14 cellular contexts compared by ENCODE assay signal in genomic region chr15:69300129-69300588, GRCh38. TPM values are rescaled to one million over a fixed set of nuclear protein-coding genes. Genes with fewer than 3 reads are reported as not detected.
DNase-seq lines count a peak whose midpoint lies in the region; ATAC-seq and TF ChIP-seq lines count a peak whose summit lies in the region.
"Had no signal": no experiment of that assay in that cellular context is flagged by ENCODE, and none has a peak within 500 bp of the region (broad histone marks: within the 10 kb centered on the region; RNA-seq: fewer than 3 reads in every experiment).

No MANE protein-coding gene starts in this region.

- H3K9me3 ChIP-seq in endodermal cell (ENCODE audit: control insufficient read depth, low read length) (no peaks in the 10 kb centered on the region), osteoblast (ENCODE audit: low read depth, low read length) (no peaks in the 10 kb centered on the region)
- H3K9me3 ChIP-seq: thoracic aorta had no signal

- no peaks in the 10 kb centered on the region; the same call in 1 of the 2 replicates for H4K20me1 ChIP-seq in GM23338 (replicated peaks; ENCODE audit: insufficient read depth)
- H4K20me1 ChIP-seq in osteoblast (ENCODE audit: insufficient read depth, low read length) = no peaks in the 10 kb centered on the region

- H3F3A ChIP-seq in GM23338 (replicated peaks; ENCODE audit: low read depth) = no peaks in the 10 kb centered on the region; the same call in 1 of the 2 replicates

- TF ChIP-seq CTCF in GM23338 (conservative IDR thresholded peaks at IDR 0.05; ENCODE audit: low read depth in 2 of 2) = no peak
- no peak for TF ChIP-seq CTCF in endodermal cell (conservative IDR thresholded peaks at IDR 0.05)
- no peak for TF ChIP-seq CTCF in osteoblast (IDR thresholded peaks at IDR 0.05; ENCODE audit: extremely low read depth, low read depth, low read length)

- WGBS in endodermal cell (ENCODE audit: insufficient coverage in 1 of 2, insufficient read length in 1 of 2), 2 experiments = 22 to 28% methylated on average over 5 of the region's 5 CpGs

- no peaks in the 10 kb centered on the region for H3K79me2 ChIP-seq in GM23338 (replicated peaks; ENCODE audit: insufficient read depth)
- H3K79me2 ChIP-seq in osteoblast (ENCODE audit: insufficient read depth, low read length) = no peaks in the 10 kb centered on the region

- no peaks in the 10 kb centered on the region for H3K9me3 Mint-ChIP-seq in GM23338
- peaks cover under 1% of the 10 kb centered on the region for H3K9me3 Mint-ChIP-seq in endodermal cell
- H3K9me3 Mint-ChIP-seq: activated naive CD4-positive, alpha-beta T cell treated with anti-CD3 and anti-CD28 coated beads, Interleukin-2, amount 50 U/mL, for 72 hours; nephron progenitor cell had no signal

- H3K27me3 Mint-ChIP-seq in GM23338 (ENCODE audit: insufficient read depth, low read depth, poor library complexity) (peaks cover 36% of the 10 kb centered on the region), endodermal cell (ENCODE audit: insufficient read depth) (peaks cover 43% of the 10 kb centered on the region)

- H3K4me1 ChIP-seq in GM23338 (ENCODE audit: insufficient read depth) (peaks cover 12% of the 10 kb centered on the region; the same call in 1 of the 2 replicates), endodermal cell (ENCODE audit: control insufficient read depth, insufficient read depth, low read length) (no peaks in the 10 kb centered on the region), osteoblast (ENCODE audit: insufficient read depth, low read length) (peaks cover 21% of the 10 kb centered on the region)

- H3K27ac ChIP-seq in GM23338 (ENCODE audit: low read depth) (no peak overlapping the region), endodermal cell (ENCODE audit: low read depth, low read length) (no peak overlapping the region), osteoblast (ENCODE audit: low read depth, low read length) (no peak overlapping the region)
- H3K27ac ChIP-seq: HL-60, thoracic aorta had no signal

- H3K4me3 ChIP-seq in GM23338 = peak overlapping the region; percentile 74
- H3K4me3 ChIP-seq in endodermal cell (ENCODE audit: low read length) = peak overlapping the region; percentile 91
- H3K4me3 ChIP-seq in osteoblast (ENCODE audit: insufficient read depth, low read length) = no peak overlapping the region

- DNase-seq in GM23338 (ENCODE audit: low spot score) = peak; percentile 71
- DNase-seq in NCI-H146 treated with DMSO at 0.1 percent for 48 hours (lab: John Stamatoyannopoulos, UW; ENCODE audit: unreplicated experiment) = peak; percentile 15
- DNase-seq in endodermal cell = peak; percentile 85
- peak; percentile 80 for DNase-seq in osteoblast (ENCODE audit: insufficient read length, low spot score, missing footprints)
- DNase-seq in hippocampal formation (lab: John Stamatoyannopoulos, UW) = no peak
- no peak for DNase-seq in stimulated activated naive CD4-positive, alpha-beta T cell treated with Interleukin-2 at 50 U/mL for 16 hours (lab: John Stamatoyannopoulos, UW)
- DNase-seq in MV-4-11 (lab: John Stamatoyannopoulos, UW) = no peak
- DNase-seq: MM.1S, nephron progenitor cell, SHP77 treated with DMSO at 0.1 percent for 48 hours had no signal

- H3K4me2 ChIP-seq in GM23338 (peak overlapping the region; percentile 96), osteoblast (ENCODE audit: insufficient read depth, low read length) (no peak overlapping the region)

- H3K27ac Mint-ChIP-seq in GM23338 = no peak overlapping the region
- no peak overlapping the region for H3K27ac Mint-ChIP-seq in endodermal cell
- H3K27ac Mint-ChIP-seq: activated naive CD4-positive, alpha-beta T cell treated with anti-CD3 and anti-CD28 coated beads, Interleukin-2, amount 50 U/mL, for 72 hours; nephron progenitor cell had no signal

- H3K36me3 Mint-ChIP-seq in GM23338 (ENCODE audit: low read depth) = peaks cover 2% of the 10 kb centered on the region; the same call in 1 of the 3 replicates
- peaks cover 25% of the 10 kb centered on the region for H3K36me3 Mint-ChIP-seq in endodermal cell (ENCODE audit: low read depth)
- H3K36me3 Mint-ChIP-seq: activated naive CD4-positive, alpha-beta T cell treated with anti-CD3 and anti-CD28 coated beads, Interleukin-2, amount 50 U/mL, for 72 hours had no signal

- H3K36me3 ChIP-seq in GM23338 (ENCODE audit: insufficient read depth) (no peaks in the 10 kb centered on the region), endodermal cell (ENCODE audit: control insufficient read depth, insufficient read depth, low read length) (peaks cover 24% of the 10 kb centered on the region), osteoblast (ENCODE audit: insufficient read depth, low read length) (no peaks in the 10 kb centered on the region)
- H3K36me3 ChIP-seq: thoracic aorta had no signal

- H3K27me3 ChIP-seq in GM23338 (ENCODE audit: insufficient read depth) (peaks cover 35% of the 10 kb centered on the region), endodermal cell (ENCODE audit: control insufficient read depth, insufficient read depth, low read length, poor library complexity, severe bottlenecking) (peaks cover 21% of the 10 kb centered on the region), osteoblast (ENCODE audit: insufficient read depth, low read length) (peaks cover 15% of the 10 kb centered on the region)

- peak overlapping the region; percentile 29 for H3K9ac ChIP-seq in endodermal cell (ENCODE audit: extremely low read depth, low read length, poor library complexity, severe bottlenecking)

- 0 out of 2 replicates have a peak overlapping the region, but pooled peaks have one; percentile 100 for H2AFZ ChIP-seq in GM23338
- H2AFZ ChIP-seq in osteoblast (ENCODE audit: low read length) = no peak overlapping the region

- ATAC-seq in GM23338 (peak; percentile 76), HG02970 (IDR thresholded peaks at IDR 0.05; ENCODE audit: low FRiP score, unreplicated experiment) (no peak)
- ATAC-seq: activated naive CD4-positive, alpha-beta T cell treated with anti-CD3 and anti-CD28 coated beads, Interleukin-2, amount 50 U/mL, for 72 hours had no signal

- H3K4me3 Mint-ChIP-seq in GM23338 (peak overlapping the region; percentile 66), endodermal cell (peak overlapping the region; percentile 60)

- H3K9me2 ChIP-seq in GM23338 (ENCODE audit: insufficient read depth) = no peaks in the 10 kb centered on the region

- H3K4me1 Mint-ChIP-seq in GM23338 = peaks cover 20% of the 10 kb centered on the region
- H3K4me1 Mint-ChIP-seq in endodermal cell = peaks cover 28% of the 10 kb centered on the region

RNA-seq across cellular contexts. Expression of gene PAQR5, which starts 1.4 kb away (rescaled TPM):
- 14.5 and 17.7 TPM in 2 replicates for total RNA-seq in GM23338 (2014; rRNA removed; shearing (Covaris generic))
- polyA plus RNA-seq in GM23338 (2016; fragmentation: Nextera tagmentation; extraction: Ambion mirVana) = 8.7 and 10.0 TPM in 2 replicates
- total RNA-seq in endodermal cell (10 to 100 TPM; 43.6 to 55.6 TPM), osteoblast (1.1 and 1.5 TPM in 2 replicates)
- 4.9 TPM for polyA plus RNA-seq in endodermal cell (2013, experiment 1 of 2)
- polyA plus RNA-seq in endodermal cell (2013, experiment 2 of 2) = 4.1 TPM

Comparison
In these comparisons a context has a peak if more than half of its experiments do, and no peak if none do; other contexts are left out.
1. DNase-seq: peak in GM23338 (single experiment), NCI-H146 treated with DMSO at 0.1 percent for 48 hours (single experiment), endodermal cell (single experiment) and osteoblast (single experiment); none in hippocampal formation (0 of 2), stimulated activated naive CD4-positive, alpha-beta T cell treated with Interleukin-2 at 50 U/mL for 16 hours (single experiment) and MV-4-11 (single experiment).